Comparison of ENCODE assay signal across 1 cellular context in the genomic region with DNA sequence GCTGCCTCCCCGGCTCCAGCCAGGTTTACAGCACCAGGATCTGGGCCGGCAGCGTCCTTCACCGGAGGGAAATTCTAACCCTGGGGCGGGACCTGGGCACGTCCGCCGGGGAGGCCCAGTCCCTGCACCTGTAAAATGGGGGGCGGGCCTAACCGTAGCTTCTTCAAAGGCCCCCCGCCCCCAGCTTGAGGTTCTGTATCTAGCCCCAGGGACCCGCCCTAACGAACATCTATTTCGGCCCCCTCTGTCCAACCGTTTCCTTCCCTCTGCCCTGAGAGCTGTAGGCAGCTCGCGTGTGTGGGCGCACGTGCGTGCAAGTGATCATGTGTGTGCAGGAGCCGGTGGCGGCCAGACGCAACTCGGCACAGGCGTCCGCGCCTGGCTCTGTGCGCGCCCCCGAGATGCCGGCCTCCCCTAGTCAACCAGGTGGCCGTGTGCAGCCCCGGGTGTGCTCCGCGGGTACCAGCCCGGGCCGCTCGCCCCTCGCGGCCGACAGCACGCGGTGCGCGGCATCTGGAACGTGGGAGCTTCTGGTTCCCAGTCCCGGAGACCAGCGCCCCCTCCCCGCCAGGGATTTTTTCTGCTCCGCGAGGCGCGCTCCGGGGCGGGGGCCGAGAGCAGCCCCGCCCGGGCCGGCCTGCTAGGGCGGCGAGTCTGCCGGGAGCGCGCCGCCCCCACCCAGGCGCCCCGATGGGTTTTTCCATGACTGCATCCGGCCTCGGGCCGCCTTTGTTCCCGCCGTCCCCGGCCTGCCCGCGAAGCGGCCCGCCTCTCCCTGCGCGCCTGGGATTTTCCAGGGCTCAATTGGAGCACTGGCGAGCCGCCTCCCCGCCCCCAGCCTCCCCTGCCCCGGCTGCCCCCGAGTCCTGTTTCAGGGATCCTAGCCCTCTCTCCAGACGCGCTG.
TF ChIP-seq lines count a peak whose summit lies in the region.

No MANE protein-coding gene starts in this region.

TF ChIP-seq in HepG2, 621 proteins besides CTCF, POLR2A, EP300 and RAD21 (continued from another document and continues in another):
- TF ChIP-seq, protein P1, sequence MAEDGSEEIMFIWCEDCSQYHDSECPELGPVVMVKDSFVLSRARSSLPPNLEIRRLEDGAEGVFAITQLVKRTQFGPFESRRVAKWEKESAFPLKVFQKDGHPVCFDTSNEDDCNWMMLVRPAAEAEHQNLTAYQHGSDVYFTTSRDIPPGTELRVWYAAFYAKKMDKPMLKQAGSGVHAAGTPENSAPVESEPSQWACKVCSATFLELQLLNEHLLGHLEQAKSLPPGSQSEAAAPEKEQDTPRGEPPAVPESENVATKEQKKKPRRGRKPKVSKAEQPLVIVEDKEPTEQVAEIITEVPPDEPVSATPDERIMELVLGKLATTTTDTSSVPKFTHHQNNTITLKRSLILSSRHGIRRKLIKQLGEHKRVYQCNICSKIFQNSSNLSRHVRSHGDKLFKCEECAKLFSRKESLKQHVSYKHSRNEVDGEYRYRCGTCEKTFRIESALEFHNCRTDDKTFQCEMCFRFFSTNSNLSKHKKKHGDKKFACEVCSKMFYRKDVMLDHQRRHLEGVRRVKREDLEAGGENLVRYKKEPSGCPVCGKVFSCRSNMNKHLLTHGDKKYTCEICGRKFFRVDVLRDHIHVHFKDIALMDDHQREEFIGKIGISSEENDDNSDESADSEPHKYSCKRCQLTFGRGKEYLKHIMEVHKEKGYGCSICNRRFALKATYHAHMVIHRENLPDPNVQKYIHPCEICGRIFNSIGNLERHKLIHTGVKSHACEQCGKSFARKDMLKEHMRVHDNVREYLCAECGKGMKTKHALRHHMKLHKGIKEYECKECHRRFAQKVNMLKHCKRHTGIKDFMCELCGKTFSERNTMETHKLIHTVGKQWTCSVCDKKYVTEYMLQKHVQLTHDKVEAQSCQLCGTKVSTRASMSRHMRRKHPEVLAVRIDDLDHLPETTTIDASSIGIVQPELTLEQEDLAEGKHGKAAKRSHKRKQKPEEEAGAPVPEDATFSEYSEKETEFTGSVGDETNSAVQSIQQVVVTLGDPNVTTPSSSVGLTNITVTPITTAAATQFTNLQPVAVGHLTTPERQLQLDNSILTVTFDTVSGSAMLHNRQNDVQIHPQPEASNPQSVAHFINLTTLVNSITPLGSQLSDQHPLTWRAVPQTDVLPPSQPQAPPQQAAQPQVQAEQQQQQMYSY (CRISPR knock-in tag; IDR thresholded peaks at IDR 0.05), result peak; percentile 82
- peak; percentile 77; the same call in 1 of the 2 replicates for TF ChIP-seq ZNF570 (CRISPR knock-in tag; IDR thresholded peaks at IDR 0.05; ENCODE audit: borderline replicate concordance)
- TF ChIP-seq GLI4 (CRISPR knock-in tag; IDR thresholded peaks at IDR 0.05; ENCODE audit: borderline replicate concordance), result peak; percentile 69; the same call in 1 of the 2 replicates
- peak; percentile 75 for TF ChIP-seq SALL1 (CRISPR knock-in tag; IDR thresholded peaks at IDR 0.05)
- TF ChIP-seq ZBTB40 (IDR thresholded peaks at IDR 0.05), result no peak
- peak; percentile 87 for TF ChIP-seq ZBTB40 (CRISPR knock-in tag; IDR thresholded peaks at IDR 0.05)
- peak; percentile 96 for TF ChIP-seq FOXC1 (CRISPR knock-in tag; IDR thresholded peaks at IDR 0.05; ENCODE audit: borderline replicate concordance)
- TF ChIP-seq, protein P2, sequence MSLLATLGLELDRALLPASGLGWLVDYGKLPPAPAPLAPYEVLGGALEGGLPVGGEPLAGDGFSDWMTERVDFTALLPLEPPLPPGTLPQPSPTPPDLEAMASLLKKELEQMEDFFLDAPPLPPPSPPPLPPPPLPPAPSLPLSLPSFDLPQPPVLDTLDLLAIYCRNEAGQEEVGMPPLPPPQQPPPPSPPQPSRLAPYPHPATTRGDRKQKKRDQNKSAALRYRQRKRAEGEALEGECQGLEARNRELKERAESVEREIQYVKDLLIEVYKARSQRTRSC (CRISPR knock-in tag; IDR thresholded peaks at IDR 0.05; ENCODE audit: low read depth), result 0 out of 2 replicates have a peak, but pooled peaks have one; percentile 66
- no peak for TF ChIP-seq NFIC (IDR thresholded peaks at IDR 0.05; ENCODE audit: low read length)
- TF ChIP-seq PAWR (CRISPR knock-in tag; IDR thresholded peaks at IDR 0.05; ENCODE audit: borderline replicate concordance), result no peak
- no peak for TF ChIP-seq GATAD1 (CRISPR knock-in tag; IDR thresholded peaks at IDR 0.05)
- TF ChIP-seq, protein P3, sequence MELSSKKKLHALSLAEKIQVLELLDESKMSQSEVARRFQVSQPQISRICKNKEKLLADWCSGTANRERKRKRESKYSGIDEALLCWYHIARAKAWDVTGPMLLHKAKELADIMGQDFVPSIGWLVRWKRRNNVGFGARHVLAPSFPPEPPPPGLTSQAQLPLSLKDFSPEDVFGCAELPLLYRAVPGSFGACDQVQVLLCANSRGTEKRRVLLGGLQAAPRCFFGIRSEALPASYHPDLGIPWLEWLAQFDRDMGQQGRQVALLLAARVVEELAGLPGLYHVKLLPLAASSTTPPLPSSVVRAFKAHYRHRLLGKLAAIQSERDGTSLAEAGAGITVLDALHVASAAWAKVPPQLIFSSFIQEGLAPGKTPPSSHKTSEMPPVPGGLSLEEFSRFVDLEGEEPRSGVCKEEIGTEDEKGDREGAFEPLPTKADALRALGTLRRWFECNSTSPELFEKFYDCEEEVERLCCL (CRISPR knock-in tag; IDR thresholded peaks at IDR 0.05; ENCODE audit: borderline replicate concordance), result peak; percentile 82; the same call in 1 of the 2 replicates
- TF ChIP-seq MLXIP (CRISPR knock-in tag; IDR thresholded peaks at IDR 0.05; ENCODE audit: borderline replicate concordance), result peak; percentile 73; the same call in 1 of the 2 replicates
- TF ChIP-seq ZNF761 (CRISPR knock-in tag; conservative IDR thresholded peaks at IDR 0.05), result peak; percentile 79
- TF ChIP-seq TFDP2 (CRISPR knock-in tag; IDR thresholded peaks at IDR 0.05), result peak; percentile 85
- TF ChIP-seq IRF1 (CRISPR knock-in tag; IDR thresholded peaks at IDR 0.05; ENCODE audit: low read depth), result 0 out of 2 replicates have a peak, but pooled peaks have one; percentile 58
- TF ChIP-seq ZNF660 (CRISPR knock-in tag; IDR thresholded peaks at IDR 0.05; ENCODE audit: borderline replicate concordance, low read depth), result no peak
- peak; percentile 52 for TF ChIP-seq DR1 (CRISPR knock-in tag; IDR thresholded peaks at IDR 0.05)
- TF ChIP-seq ZKSCAN5 (CRISPR knock-in tag; IDR thresholded peaks at IDR 0.05), result no peak
- no peak for TF ChIP-seq MEF2D (CRISPR knock-in tag; IDR thresholded peaks at IDR 0.05)
- peak; percentile 88; the same call in 1 of the 2 replicates for TF ChIP-seq MTERF4 (CRISPR knock-in tag; IDR thresholded peaks at IDR 0.05)
- peak; percentile 52; the same call in 1 of the 2 replicates for TF ChIP-seq ZNF839 (CRISPR knock-in tag; IDR thresholded peaks at IDR 0.05; ENCODE audit: borderline replicate concordance)
- peak; percentile 60 for TF ChIP-seq ZNF501 (CRISPR knock-in tag; IDR thresholded peaks at IDR 0.05)
